8 cellular contexts compared by ENCODE assay signal in the genomic region with DNA sequence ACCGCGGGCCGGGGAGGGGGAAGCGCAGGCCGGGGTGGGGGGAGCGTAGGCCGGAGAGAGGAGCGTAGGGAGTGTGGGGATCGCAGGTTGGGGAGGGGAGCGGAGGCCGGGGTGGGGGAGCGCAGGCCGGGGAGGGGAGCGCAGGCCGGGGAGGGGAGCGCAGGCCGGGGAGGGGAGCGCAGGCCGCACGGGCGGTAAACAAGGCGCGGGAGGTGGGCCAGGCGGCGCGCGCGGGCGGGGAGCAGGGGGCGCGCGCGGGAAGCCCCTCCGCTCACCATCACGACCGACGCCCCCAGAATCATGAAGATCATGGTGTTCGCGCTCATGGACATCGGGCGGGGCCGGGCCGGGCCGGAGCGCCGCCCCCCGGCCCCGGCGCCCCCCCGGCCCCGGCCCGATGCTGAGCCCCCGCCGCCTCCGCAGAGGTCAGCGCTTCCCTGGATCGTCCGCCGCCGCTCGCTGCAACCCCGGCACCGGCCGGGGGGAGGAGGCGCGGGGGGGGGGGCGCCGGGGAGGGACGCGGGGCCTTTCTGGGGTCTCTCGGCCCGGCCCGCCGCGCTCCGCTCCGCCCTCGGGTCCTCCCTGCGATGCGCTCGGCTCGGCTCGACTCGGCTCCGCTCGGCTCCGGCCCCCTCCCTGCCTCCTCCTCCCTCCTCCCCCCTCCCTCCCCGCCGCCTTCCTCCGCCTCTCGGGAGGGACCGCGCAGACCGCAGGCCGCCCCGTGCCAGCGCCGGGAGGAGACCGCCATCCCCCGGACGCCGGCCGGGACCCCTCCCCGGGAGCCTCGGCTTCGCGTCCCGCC. TPM values are rescaled to one million over a fixed set of nuclear protein-coding genes. Genes with fewer than 3 reads are reported as not detected.
DNase-seq lines count a peak whose midpoint lies in the region; ATAC-seq and TF ChIP-seq lines count a peak whose summit lies in the region.
"Had no signal": no experiment of that assay in that cellular context is flagged by ENCODE, and none has a peak within 500 bp of the region (broad histone marks: within the 10 kb centered on the region; RNA-seq: fewer than 3 reads in every experiment).

A gene (minus strand): TSS at position 610 of the 802 bp plus-strand sequence. CDS start 278 bp downstream, at position 332.

- H3K4me3 ChIP-seq in epithelial cell of proximal tubule (ENCODE audit: low read depth, low read length), result peak within 1 kb of the TSS; percentile 45
- H3K4me3 ChIP-seq: SJSA1 had no signal

- no peak for ATAC-seq in GM18498 (IDR thresholded peaks at IDR 0.05; ENCODE audit: unreplicated experiment)

- no peak for TF ChIP-seq CTCF in epithelial cell of proximal tubule (conservative IDR thresholded peaks at IDR 0.05; ENCODE audit: low read depth, low read length)

- DNase-seq in NCI-H1694 (lab: John Stamatoyannopoulos, UW) (peak; percentile 13), activated T-cell treated with anti-CD3 and anti-CD28 coated beads for 24 hours (ENCODE audit: low read depth) (peak; percentile 44), epithelial cell of proximal tubule (ENCODE audit: low read depth) (no peak), middle frontal gyrus (ENCODE audit: extremely low spot score, low spot score) (peak; percentile 24), OCI-M2 (lab: John Stamatoyannopoulos, UW; ENCODE audit: unreplicated experiment) (no peak)
- peak; percentile 44 to 47 for DNase-seq in stimulated activated CD8-positive, alpha-beta memory T cell treated with anti-CD3 and anti-CD28 coated beads, Interleukin-2, amount 100 ng/mL, for 48 hours (ENCODE audit: low read depth in 2 of 2)

RNA-seq across cellular contexts. Expression of the gene that starts here (rescaled TPM):
- 1.6 and 1.7 TPM in 2 replicates for total RNA-seq in epithelial cell of proximal tubule

Comparison
In these comparisons a context has a peak if more than half of its experiments do, and no peak if none do; other contexts are left out.
1. DNase-seq: peak in NCI-H1694 (single experiment), activated T-cell treated with anti-CD3 and anti-CD28 coated beads for 24 hours (single experiment), middle frontal gyrus (single experiment) and stimulated activated CD8-positive, alpha-beta memory T cell treated with anti-CD3 and anti-CD28 coated beads, Interleukin-2, amount 100 ng/mL, for 48 hours (2 of 2); none in epithelial cell of proximal tubule (single experiment) and OCI-M2 (single experiment).